In the genomic region with DNA sequence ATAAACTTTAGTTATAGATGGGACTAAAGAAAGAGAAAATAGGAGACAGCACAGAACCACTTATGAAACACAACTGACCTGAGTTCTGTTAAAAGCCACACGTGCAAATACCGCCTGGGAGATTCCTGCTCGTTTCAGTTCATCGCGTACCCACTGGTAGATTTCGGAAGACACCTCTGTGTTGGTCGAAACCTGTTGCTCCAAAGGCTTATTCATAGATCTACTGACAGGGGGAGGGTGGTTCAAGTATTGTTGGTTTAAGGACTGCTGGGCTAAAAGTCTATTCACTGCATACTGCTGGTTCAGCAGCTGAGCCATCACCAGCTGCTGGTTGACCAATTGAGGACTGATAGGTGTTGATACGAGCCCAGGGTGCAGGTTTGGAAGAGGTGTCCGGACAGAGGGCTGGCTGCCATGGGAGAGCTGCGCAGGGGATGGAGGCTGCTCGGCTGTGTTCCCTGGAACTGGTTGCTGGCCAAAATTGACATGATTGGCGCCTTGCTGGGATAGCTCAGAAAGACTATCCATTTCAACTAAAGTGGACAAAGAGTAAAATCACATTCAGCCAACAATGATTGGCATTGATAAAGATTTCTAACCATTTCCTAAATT, we compare ENCODE assay signal across 21 cellular contexts. TPM values are rescaled to one million over a fixed set of nuclear protein-coding genes. Genes with fewer than 3 reads are reported as not detected.
DNase-seq lines count a peak whose midpoint lies in the region; ATAC-seq lines count a peak whose summit lies in the region.
"Had no signal": no experiment of that assay in that cellular context is flagged by ENCODE, and none has a peak within 500 bp of the region (broad histone marks: within the 10 kb centered on the region; RNA-seq: fewer than 3 reads in every experiment).

No MANE protein-coding gene starts in this region.

- no peaks in the 10 kb centered on the region for H3K27me3 Mint-ChIP-seq in activated T-cell treated with anti-CD3 and anti-CD28 coated beads, Interleukin-2, amount 50 U/mL, for 4 hours (ENCODE audit: low read depth)
- no peaks in the 10 kb centered on the region for H3K27me3 Mint-ChIP-seq in T-cell
- H3K27me3 Mint-ChIP-seq in activated naive CD8-positive, alpha-beta T cell treated with anti-CD3 and anti-CD28 coated beads, Interleukin-2, amount 50 U/mL, for 24 hours = no peaks in the 10 kb centered on the region
- H3K27me3 Mint-ChIP-seq in stimulated activated naive CD8-positive, alpha-beta T cell treated with anti-CD3 and anti-CD28 coated beads, Interleukin-15, Interleukin-2, amounts not matched to agents 100 ng/mL and 50 ng/mL, for 24 hours = no peaks in the 10 kb centered on the region
- H3K27me3 Mint-ChIP-seq: effector memory CD8-positive, alpha-beta T cell had no signal

- H3K4me3 Mint-ChIP-seq in activated T-cell treated with anti-CD3 and anti-CD28 coated beads, Interleukin-2, amount 50 U/mL, for 4 hours = peak overlapping the region; percentile 38
- peak overlapping the region; percentile 5 to 47 (median 28) for H3K4me3 Mint-ChIP-seq in T-cell
- H3K4me3 Mint-ChIP-seq in activated naive CD8-positive, alpha-beta T cell treated with anti-CD3 and anti-CD28 coated beads, Interleukin-2, amount 50 U/mL, for 24 hours = peak overlapping the region; percentile 55
- H3K4me3 Mint-ChIP-seq in stimulated activated naive CD8-positive, alpha-beta T cell treated with anti-CD3 and anti-CD28 coated beads, Interleukin-15, Interleukin-2, amounts not matched to agents 100 ng/mL and 50 ng/mL, for 24 hours = peak overlapping the region; percentile 62
- H3K4me3 Mint-ChIP-seq: effector memory CD8-positive, alpha-beta T cell had no signal

- DNase-seq in activated T-cell treated with anti-CD3 and anti-CD28 coated beads, Interleukin-2, amount 50 U/mL, for 4 hours = no peak
- no peak for DNase-seq in activated T-cell treated with anti-CD3 and anti-CD28 coated beads, Interleukin-2, amount 50 U/mL, for 1 hour
- DNase-seq in T-cell (no peak), NAMALWA (ENCODE audit: low spot score) (no peak), AML-193 (lab: John Stamatoyannopoulos, UW) (no peak)
- DNase-seq in activated naive CD8-positive, alpha-beta T cell treated with anti-CD3 and anti-CD28 coated beads, Interleukin-2, amount 50 U/mL, for 24 hours = no peak
- DNase-seq: ACHN; activated CD8-positive, alpha-beta memory T cell treated with anti-CD3 and anti-CD28 coated beads for 24 hours; activated effector memory CD4-positive, alpha-beta T cell treated with Interleukin-2 at 50 U/mL for 16 hours; anterior cingulate cortex; effector memory CD8-positive, alpha-beta T cell; foreskin melanocyte; mesendoderm; NCI-H1694; NCI-H69; stimulated activated CD4-positive, alpha-beta T cell treated with anti-CD3 and anti-CD28 coated beads, Interleukin-1b, Interleukin-23, amount 100 ng/mL, for 48 hours; T-helper 9 cell; uterus had no signal

- H3K27ac Mint-ChIP-seq in T-cell = peak overlapping the region; percentile 72 to 87
- peak overlapping the region; percentile 75 for H3K27ac Mint-ChIP-seq in activated naive CD8-positive, alpha-beta T cell treated with anti-CD3 and anti-CD28 coated beads, Interleukin-2, amount 50 U/mL, for 24 hours
- H3K27ac Mint-ChIP-seq in stimulated activated naive CD8-positive, alpha-beta T cell treated with anti-CD3 and anti-CD28 coated beads, Interleukin-15, Interleukin-2, amounts not matched to agents 100 ng/mL and 50 ng/mL, for 24 hours = peak overlapping the region; percentile 84

- peak; percentile 54 to 70 for ATAC-seq in activated T-cell treated with anti-CD3 and anti-CD28 coated beads, Interleukin-2, amount 50 U/mL, for 4 hours
- ATAC-seq in T-cell (replicated peaks in 1 of 4) (no peak), GM21526 (IDR thresholded peaks at IDR 0.05; ENCODE audit: low FRiP score, unreplicated experiment) (no peak)
- ATAC-seq in activated naive CD8-positive, alpha-beta T cell treated with anti-CD3 and anti-CD28 coated beads, Interleukin-2, amount 50 U/mL, for 24 hours = peak; percentile 71
- ATAC-seq: effector memory CD8-positive, alpha-beta T cell; HCT116 had no signal

- peaks cover 62% of the 10 kb centered on the region for H3K4me1 Mint-ChIP-seq in activated T-cell treated with anti-CD3 and anti-CD28 coated beads, Interleukin-2, amount 50 U/mL, for 4 hours (ENCODE audit: low read depth)
- H3K4me1 Mint-ChIP-seq in T-cell = peaks cover 83 to 89% (median 86%) of the 10 kb centered on the region in 3 donors
- H3K4me1 Mint-ChIP-seq in activated naive CD8-positive, alpha-beta T cell treated with anti-CD3 and anti-CD28 coated beads, Interleukin-2, amount 50 U/mL, for 24 hours = peaks cover 88% of the 10 kb centered on the region
- peaks cover 88% of the 10 kb centered on the region for H3K4me1 Mint-ChIP-seq in stimulated activated naive CD8-positive, alpha-beta T cell treated with anti-CD3 and anti-CD28 coated beads, Interleukin-15, Interleukin-2, amounts not matched to agents 100 ng/mL and 50 ng/mL, for 24 hours (ENCODE audit: low read depth)

- CTCF ChIA-PET in T-cell (lab: Charles Lee) = interaction anchor here in 1 of 2 donors (0.6 to 0.8 kb wide), 2 partner anchors 33 to 40 kb away, joined by 3 read pairs; no protein-coding TSS in a partner anchor

- H3K36me3 Mint-ChIP-seq in activated T-cell treated with anti-CD3 and anti-CD28 coated beads, Interleukin-2, amount 50 U/mL, for 4 hours (ENCODE audit: insufficient read depth) = peaks cover 56% of the 10 kb centered on the region
- peaks cover 63% of the 10 kb centered on the region for H3K36me3 Mint-ChIP-seq in T-cell
- H3K36me3 Mint-ChIP-seq in activated naive CD8-positive, alpha-beta T cell treated with anti-CD3 and anti-CD28 coated beads, Interleukin-2, amount 50 U/mL, for 24 hours (ENCODE audit: low read depth) = peaks cover 81% of the 10 kb centered on the region
- H3K36me3 Mint-ChIP-seq in stimulated activated naive CD8-positive, alpha-beta T cell treated with anti-CD3 and anti-CD28 coated beads, Interleukin-15, Interleukin-2, amounts not matched to agents 100 ng/mL and 50 ng/mL, for 24 hours (ENCODE audit: low read depth) = peaks cover 89% of the 10 kb centered on the region

- POLR2A ChIA-PET in T-cell (lab: Charles Lee) = no interaction called here

- H3K9me3 Mint-ChIP-seq in activated T-cell treated with anti-CD3 and anti-CD28 coated beads, Interleukin-2, amount 50 U/mL, for 4 hours = no peaks in the 10 kb centered on the region
- peaks cover 0 to 3% (median 0%) of the 10 kb centered on the region in 3 donors for H3K9me3 Mint-ChIP-seq in T-cell
- no peaks in the 10 kb centered on the region for H3K9me3 Mint-ChIP-seq in activated naive CD8-positive, alpha-beta T cell treated with anti-CD3 and anti-CD28 coated beads, Interleukin-2, amount 50 U/mL, for 24 hours
- no peaks in the 10 kb centered on the region for H3K9me3 Mint-ChIP-seq in stimulated activated naive CD8-positive, alpha-beta T cell treated with anti-CD3 and anti-CD28 coated beads, Interleukin-15, Interleukin-2, amounts not matched to agents 100 ng/mL and 50 ng/mL, for 24 hours
- H3K9me3 Mint-ChIP-seq: effector memory CD8-positive, alpha-beta T cell had no signal

RNA-seq across cellular contexts. Expression of a gene that starts 30.6 kb away (rescaled TPM):
- 100 to 1,000 TPM; 209 to 239 (median 228) TPM for total RNA-seq in activated T-cell treated with anti-CD3 and anti-CD28 coated beads, Interleukin-2, amount 50 U/mL, for 4 hours
- total RNA-seq in T-cell = 100 to 1,000 TPM; 204 to 417 (median 282) TPM

Comparison
In these comparisons a context has a peak if more than half of its experiments do, and no peak if none do; other contexts are left out.
1. ATAC-seq: peak in activated T-cell treated with anti-CD3 and anti-CD28 coated beads, Interleukin-2, amount 50 U/mL, for 4 hours (2 of 2) and activated naive CD8-positive, alpha-beta T cell treated with anti-CD3 and anti-CD28 coated beads, Interleukin-2, amount 50 U/mL, for 24 hours (single experiment); none in T-cell (0 of 4) and GM21526 (single experiment).
2. Peak in every context shown above with its lines, with median percentiles within 50 percentile points of each other: H3K4me3 Mint-ChIP-seq and H3K27ac Mint-ChIP-seq.